In genomic region chr6:7912024-7912423, GRCh38 we compare ENCODE assay signal across 1 cellular context.
TF ChIP-seq lines count a peak whose summit lies in the region.

No MANE protein-coding gene starts in this region.

TF ChIP-seq in WTC11, 78 proteins besides CTCF, POLR2A, EP300 and RAD21 (continued from another document):
- TF ChIP-seq, protein P1, sequence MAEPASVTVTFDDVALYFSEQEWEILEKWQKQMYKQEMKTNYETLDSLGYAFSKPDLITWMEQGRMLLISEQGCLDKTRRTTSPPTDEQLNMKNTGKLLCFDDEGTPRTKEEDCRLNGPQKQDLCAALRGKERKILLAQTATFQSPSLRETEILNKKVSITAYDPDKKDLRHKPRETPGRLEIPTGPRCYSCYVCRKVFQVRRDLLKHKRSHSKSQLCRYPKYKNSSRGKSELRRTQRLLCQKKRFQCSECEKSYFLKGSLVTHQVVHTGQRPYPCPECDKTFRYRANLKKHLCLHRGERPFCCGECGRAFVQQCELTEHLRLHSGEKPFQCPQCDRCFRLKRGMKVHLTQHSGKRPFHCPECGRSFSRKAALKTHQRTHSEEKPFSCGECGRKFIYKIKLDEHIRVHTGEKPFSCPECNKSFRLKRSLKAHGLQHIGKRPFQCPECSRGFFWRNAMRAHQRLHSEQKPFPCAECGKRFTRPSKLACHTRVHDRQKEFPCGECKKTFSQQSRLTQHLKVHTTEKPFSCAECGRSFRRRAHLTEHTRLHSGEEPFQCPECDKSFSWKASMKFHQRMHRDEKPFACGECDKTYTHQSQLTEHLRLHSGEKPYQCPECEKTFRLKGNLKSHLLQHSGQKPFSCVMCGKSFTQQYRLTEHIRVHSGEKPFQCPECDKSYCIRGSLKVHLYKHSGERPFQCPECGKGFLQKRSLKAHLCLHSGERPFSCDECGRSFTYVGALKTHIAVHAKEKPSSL (CRISPR knock-in tag; conservative IDR thresholded peaks at IDR 0.05): no peak
- TF ChIP-seq ZNF121 (CRISPR knock-in tag; IDR thresholded peaks at IDR 0.05) (no peak), GABPB1 (CRISPR knock-in tag; IDR thresholded peaks at IDR 0.05) (peak; percentile 95), MLX (CRISPR knock-in tag; IDR thresholded peaks at IDR 0.05) (no peak), RORB (CRISPR knock-in tag; IDR thresholded peaks at IDR 0.05) (no peak)
- TF ChIP-seq, protein P2, sequence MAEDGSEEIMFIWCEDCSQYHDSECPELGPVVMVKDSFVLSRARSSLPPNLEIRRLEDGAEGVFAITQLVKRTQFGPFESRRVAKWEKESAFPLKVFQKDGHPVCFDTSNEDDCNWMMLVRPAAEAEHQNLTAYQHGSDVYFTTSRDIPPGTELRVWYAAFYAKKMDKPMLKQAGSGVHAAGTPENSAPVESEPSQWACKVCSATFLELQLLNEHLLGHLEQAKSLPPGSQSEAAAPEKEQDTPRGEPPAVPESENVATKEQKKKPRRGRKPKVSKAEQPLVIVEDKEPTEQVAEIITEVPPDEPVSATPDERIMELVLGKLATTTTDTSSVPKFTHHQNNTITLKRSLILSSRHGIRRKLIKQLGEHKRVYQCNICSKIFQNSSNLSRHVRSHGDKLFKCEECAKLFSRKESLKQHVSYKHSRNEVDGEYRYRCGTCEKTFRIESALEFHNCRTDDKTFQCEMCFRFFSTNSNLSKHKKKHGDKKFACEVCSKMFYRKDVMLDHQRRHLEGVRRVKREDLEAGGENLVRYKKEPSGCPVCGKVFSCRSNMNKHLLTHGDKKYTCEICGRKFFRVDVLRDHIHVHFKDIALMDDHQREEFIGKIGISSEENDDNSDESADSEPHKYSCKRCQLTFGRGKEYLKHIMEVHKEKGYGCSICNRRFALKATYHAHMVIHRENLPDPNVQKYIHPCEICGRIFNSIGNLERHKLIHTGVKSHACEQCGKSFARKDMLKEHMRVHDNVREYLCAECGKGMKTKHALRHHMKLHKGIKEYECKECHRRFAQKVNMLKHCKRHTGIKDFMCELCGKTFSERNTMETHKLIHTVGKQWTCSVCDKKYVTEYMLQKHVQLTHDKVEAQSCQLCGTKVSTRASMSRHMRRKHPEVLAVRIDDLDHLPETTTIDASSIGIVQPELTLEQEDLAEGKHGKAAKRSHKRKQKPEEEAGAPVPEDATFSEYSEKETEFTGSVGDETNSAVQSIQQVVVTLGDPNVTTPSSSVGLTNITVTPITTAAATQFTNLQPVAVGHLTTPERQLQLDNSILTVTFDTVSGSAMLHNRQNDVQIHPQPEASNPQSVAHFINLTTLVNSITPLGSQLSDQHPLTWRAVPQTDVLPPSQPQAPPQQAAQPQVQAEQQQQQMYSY (CRISPR knock-in tag; IDR thresholded peaks at IDR 0.05): no peak
